Comparison of ENCODE assay signal across 8 cellular contexts in the genomic region with DNA sequence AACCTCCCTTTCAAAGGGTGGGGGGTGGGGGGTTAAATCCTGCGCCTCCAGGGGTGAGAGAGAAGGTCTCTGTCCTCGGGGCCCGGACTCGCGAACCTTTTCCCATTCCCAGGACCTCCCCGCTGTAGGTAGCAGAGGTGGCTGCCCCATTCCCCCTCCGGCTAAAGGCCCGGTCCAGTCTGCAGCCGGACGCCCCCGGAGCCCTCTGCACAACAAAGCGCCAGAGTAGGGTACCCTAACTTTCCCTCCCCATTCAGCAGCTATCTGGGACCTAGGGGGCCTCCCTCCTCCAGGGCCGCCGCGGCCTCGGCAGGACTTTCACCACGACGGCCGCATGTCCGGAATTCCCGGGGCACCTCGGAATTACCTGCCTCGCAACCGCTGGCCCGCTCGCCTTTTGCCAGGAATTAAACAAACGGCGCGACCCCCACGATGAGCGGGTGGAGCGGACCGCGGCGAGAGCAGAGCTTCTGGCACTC. TPM values are rescaled to one million over a fixed set of nuclear protein-coding genes. Genes with fewer than 3 reads are reported as not detected.
A peak's percentile ranks its signal among the peaks of the same experiment; 100 is the strongest.
DNase-seq lines count a peak whose midpoint lies in the region; ATAC-seq and TF ChIP-seq lines count a peak whose summit lies in the region.

No MANE protein-coding gene starts in this region.

- H3K27ac ChIP-seq in SJCRH30 (peak overlapping the region; percentile 92), dorsolateral prefrontal cortex (peak overlapping the region in 36 of 59 donors; percentile 24 to 97 (median 92)), mesendoderm (ENCODE audit: low read depth, low read length) (peak overlapping the region; percentile 31)

- H3K23ac ChIP-seq in mesendoderm (ENCODE audit: low read length), result no peak overlapping the region

- WGBS in mesendoderm (ENCODE audit: extremely low coverage, insufficient coverage, low lambda C conversion rate), result no CpG with 5 or more reads among the region's 35 CpGs

- no peak overlapping the region for H2AK5ac ChIP-seq in mesendoderm (ENCODE audit: low read length)

- no peak for TF ChIP-seq CTCF in dorsolateral prefrontal cortex (IDR thresholded peaks at IDR 0.05 in 54 of 56, conservative IDR thresholded peaks at IDR 0.05 in 2 of 56; ENCODE audit: low read depth in 1 of 56, partially characterized antibody in 56 of 56)

- DNase-seq in NOMO-1 treated with DMSO at 0.1 percent for 48 hours (lab: John Stamatoyannopoulos, UW; ENCODE audit: unreplicated experiment), result peak; percentile 68
- DNase-seq in NOMO-1 treated with dmso at 0.1 percent for 144 hours (lab: John Stamatoyannopoulos, UW; ENCODE audit: unreplicated experiment), result no peak
- DNase-seq in SJCRH30, result peak in 1 of 2 experiments; percentile 41
- peak in 3 of 10 donors; percentile 6 to 50 (median 42) for DNase-seq in dorsolateral prefrontal cortex
- DNase-seq in mesendoderm, result peak; percentile 46
- peak; percentile 44 for DNase-seq in ureter (ENCODE audit: low spot score)

- H3K27me3 ChIP-seq in SJCRH30 (no peaks in the 10 kb centered on the region), dorsolateral prefrontal cortex (no peaks in the 10 kb centered on the region), mesendoderm (ENCODE audit: insufficient read depth, low read length, poor library complexity) (no peaks in the 10 kb centered on the region)

- H2BK15ac ChIP-seq in mesendoderm (replicated peaks; ENCODE audit: low read depth), result no peak overlapping the region

- peaks cover 7% of the 10 kb centered on the region for H3K79me2 ChIP-seq in mesendoderm (ENCODE audit: control insufficient read depth, insufficient read depth, low read length)

- H3K9ac ChIP-seq in mesendoderm (ENCODE audit: low read length), result peak overlapping the region; percentile 67

- H3K79me1 ChIP-seq in mesendoderm (ENCODE audit: low read length), result no peaks in the 10 kb centered on the region

- H3K4me2 ChIP-seq in mesendoderm (ENCODE audit: low read length), result peak overlapping the region; percentile 71

- H2BK5ac ChIP-seq in mesendoderm (ENCODE audit: low read length), result no peak overlapping the region

- H3K18ac ChIP-seq in mesendoderm (ENCODE audit: low read length), result peak overlapping the region; percentile 44

- peak overlapping the region; percentile 81 for H3K4me3 ChIP-seq in SJCRH30
- peak overlapping the region; percentile 60 to 97 (median 85) for H3K4me3 ChIP-seq in dorsolateral prefrontal cortex
- H3K4me3 ChIP-seq in mesendoderm (ENCODE audit: low read length), result peak overlapping the region; percentile 17

- H3K4me1 ChIP-seq in SJCRH30, result peaks cover 11% of the 10 kb centered on the region
- no peaks in the 10 kb centered on the region for H3K4me1 ChIP-seq in mesendoderm (ENCODE audit: control insufficient read depth, low read depth, low read length)

- H3K36me3 ChIP-seq in SJCRH30, result peaks cover 39% of the 10 kb centered on the region
- H3K36me3 ChIP-seq in mesendoderm (ENCODE audit: control insufficient read depth, insufficient read depth, low read length), result no peaks in the 10 kb centered on the region

- H3K56ac ChIP-seq in mesendoderm (ENCODE audit: low read length), result peak overlapping the region; percentile 86

- intact Hi-C loops in dorsolateral prefrontal cortex (cut with DNase I), result loop anchor here (5.0 to 10.0 kb wide), 4 partner anchors 52 to 220 kb away; no protein-coding TSS in a partner anchor

- H2BK120ac ChIP-seq in mesendoderm (ENCODE audit: low read depth, low read length), result no peak overlapping the region

- H3K4ac ChIP-seq in mesendoderm (ENCODE audit: low read depth, low read length), result peak overlapping the region; percentile 29

- no peak overlapping the region for H4K8ac ChIP-seq in mesendoderm (ENCODE audit: low read depth, low read length)

- ATAC-seq in HG03196 (IDR thresholded peaks at IDR 0.05; ENCODE audit: unreplicated experiment) (no peak), HG03520 (IDR thresholded peaks at IDR 0.05; ENCODE audit: unreplicated experiment) (no peak)

- H4K5ac ChIP-seq in mesendoderm (ENCODE audit: low read length), result no peak overlapping the region

- H3K9me3 ChIP-seq in SJCRH30 (replicated peaks), result no peaks in the 10 kb centered on the region

RNA-seq across cellular contexts. Expression of a gene that starts 1.7 kb away (rescaled TPM):
- total RNA-seq in SJCRH30 (2014; rRNA removed; shearing (Covaris generic)), result 184 and 194 TPM in 2 replicates
- total RNA-seq in dorsolateral prefrontal cortex, result 10 to 100 TPM; 11.5 to 56.1 (median 20.6) TPM
- 10.9 TPM for polyA plus RNA-seq in mesendoderm (2013, experiment 1 of 2)
- polyA plus RNA-seq in mesendoderm (2013, experiment 2 of 2), result 9.9 TPM
- 24.8 TPM for total RNA-seq in ureter

Comparison
In these comparisons a context has a peak if more than half of its experiments do, and no peak if none do; other contexts are left out.
1. H3K27ac ChIP-seq: peak in every context shown above with its lines; median percentile 92 in SJCRH30; 92 in dorsolateral prefrontal cortex; 31 in mesendoderm.
2. H3K4me3 ChIP-seq: peak in every context shown above with its lines; median percentile 85 in dorsolateral prefrontal cortex; 81 in SJCRH30; 17 in mesendoderm.